Comparison of ENCODE assay signal across 39 cellular contexts in genomic region chr14:29653303-29653702, GRCh38.
"Had no signal": no experiment of that assay in that cellular context is flagged by ENCODE, and none has a peak within 500 bp of the region (broad histone marks: within the 10 kb centered on the region; RNA-seq: fewer than 3 reads in every experiment).

No MANE protein-coding gene starts in this region.

- H3K36me3 Mint-ChIP-seq: activated CD4-positive, alpha-beta memory T cell treated with anti-CD3 and anti-CD28 coated beads for 36 hours; activated naive CD8-positive, alpha-beta T cell treated with anti-CD3 and anti-CD28 coated beads for 36 hours had no signal

- H3K4me3 ChIP-seq: adrenal gland, body of pancreas, cardiac muscle cell had no signal

- H3K27ac Mint-ChIP-seq: activated B cell treated with CpG ODN at 0.5 μM for 24 hours; activated CD4-positive, alpha-beta memory T cell treated with anti-CD3 and anti-CD28 coated beads for 36 hours; activated CD4-positive, alpha-beta T cell treated with anti-CD3 and anti-CD28 coated beads for 36 hours; activated CD4-positive, alpha-beta T cell treated with anti-CD3 and anti-CD28 coated beads, Interleukin-2, amount 10 ng/mL, durations not matched to agents 7 days and 5 days; activated CD8-positive, alpha-beta T cell treated with anti-CD3 and anti-CD28 coated beads for 36 hours; activated naive CD4-positive, alpha-beta T cell treated with anti-CD3 and anti-CD28 coated beads for 36 hours; activated naive CD4-positive, alpha-beta T cell treated with anti-CD3 and anti-CD28 coated beads, Interleukin-2, amount 50 U/mL, for 72 hours; activated naive CD8-positive, alpha-beta T cell treated with anti-CD3 and anti-CD28 coated beads for 36 hours; activated T-cell treated with anti-CD3 and anti-CD28 coated beads, Interleukin-2, amount 50 U/mL, for 72 hours; activated T-helper 1 cell treated with anti-CD3 and anti-CD28 coated beads, Interleukin-12 subunit alpha, Interleukin-12 subunit beta, Interleukin-2, Interleukin-4 antibody, amounts not matched to agents 30 ng/mL and 10 ng/mL and 1 ng/mL, durations not matched to agents 14 hours and 24 hours and 36 hours; activated T-helper 17 cell treated with anti-CD3 and anti-CD28 coated beads, Interleukin-2, amount 50 U/mL, for 72 hours; T-helper 1 cell treated with Interleukin-12 subunit alpha and Interleukin-12 subunit beta and Interleukin-4 antibody, amounts not matched to agents 30 μg/mL and 1 μg/mL, for 36 hours; T-helper 2 cell treated with Interferon-gamma antibody and Interleukin-4, amounts not matched to agents 5 μg/mL and 100 μg/mL, for 36 hours had no signal

- H3K36me3 ChIP-seq: adrenal gland, brain microvascular endothelial cell, cardiac muscle cell had no signal

- DNase-seq: activated B cell treated with CpG ODN at 0.5 μM for 24 hours; activated CD4-positive, alpha-beta memory T cell treated with anti-CD3 and anti-CD28 coated beads for 36 hours; activated CD4-positive, alpha-beta T cell treated with anti-CD3 and anti-CD28 coated beads for 36 hours; activated CD4-positive, alpha-beta T cell treated with anti-CD3 and anti-CD28 coated beads for 48 hours; activated CD4-positive, alpha-beta T cell treated with anti-CD3 and anti-CD28 coated beads, Interleukin-2, amount 10 ng/mL, durations not matched to agents 7 days and 5 days; activated CD4-positive, CD25-positive, alpha-beta regulatory T cell treated with anti-CD3 and anti-CD28 coated beads, Interleukin-2, amount 50 U/mL, for 72 hours; activated CD8-positive, alpha-beta memory T cell treated with anti-CD3 and anti-CD28 coated beads, Interleukin-2, amount 50 U/mL, for 4 hours; activated CD8-positive, alpha-beta T cell treated with anti-CD3 and anti-CD28 coated beads for 36 hours; activated effector memory CD4-positive, alpha-beta T cell treated with anti-CD3 and anti-CD28 coated beads, Interleukin-2, amount 50 U/mL, for 16 hours; activated gamma-delta T cell treated with Interleukin-2 at 50 U/mL for 16 hours; activated naive CD4-positive, alpha-beta T cell; activated naive CD4-positive, alpha-beta T cell treated with anti-CD3 and anti-CD28 coated beads for 36 hours; activated naive CD4-positive, alpha-beta T cell treated with anti-CD3 and anti-CD28 coated beads, Interleukin-2, amount 50 U/mL, for 16 hours; activated naive CD8-positive, alpha-beta T cell treated with anti-CD3 and anti-CD28 coated beads for 36 hours; activated T-cell treated with anti-CD3 and anti-CD28 coated beads for 4 hours; activated T-cell treated with anti-CD3 and anti-CD28 coated beads, Interleukin-2, amount 50 U/mL, for 1 hour; activated T-cell treated with anti-CD3 and anti-CD28 coated beads, Interleukin-2, amount 50 U/mL, for 4 hours; activated T-cell treated with anti-CD3 and anti-CD28 coated beads, Interleukin-2, amount 50 U/mL, for 72 hours; adrenal gland; amniotic stem cell; aorta; body of pancreas; brain microvascular endothelial cell; caudate nucleus; cerebellar nuclear complex; T-helper 1 cell; T-helper 2 cell; T-helper 9 cell had no signal

- H3K27ac ChIP-seq: adrenal gland, body of pancreas, brain microvascular endothelial cell, VCaP had no signal

- FAIRE-seq: astrocyte, bronchial epithelial cell, TTC549 had no signal

- H3K4me3 Mint-ChIP-seq: activated B cell treated with CpG ODN at 0.5 μM for 24 hours; activated CD4-positive, alpha-beta memory T cell treated with anti-CD3 and anti-CD28 coated beads for 36 hours; activated CD4-positive, alpha-beta T cell treated with anti-CD3 and anti-CD28 coated beads for 36 hours; activated CD4-positive, alpha-beta T cell treated with anti-CD3 and anti-CD28 coated beads, Interleukin-2, amount 10 ng/mL, durations not matched to agents 7 days and 5 days; activated CD8-positive, alpha-beta T cell treated with anti-CD3 and anti-CD28 coated beads for 36 hours; activated naive CD4-positive, alpha-beta T cell treated with anti-CD3 and anti-CD28 coated beads for 36 hours; activated naive CD8-positive, alpha-beta T cell treated with anti-CD3 and anti-CD28 coated beads for 36 hours; activated T-cell treated with anti-CD3 and anti-CD28 coated beads, Interleukin-2, amount 50 U/mL, for 4 hours; activated T-cell treated with anti-CD3 and anti-CD28 coated beads, Interleukin-2, amount 50 U/mL, for 72 hours; activated T-helper 1 cell treated with anti-CD3 and anti-CD28 coated beads, Interleukin-12 subunit alpha, Interleukin-12 subunit beta, Interleukin-2, Interleukin-4 antibody, amounts not matched to agents 30 ng/mL and 10 ng/mL and 1 ng/mL, durations not matched to agents 14 hours and 24 hours and 36 hours; activated T-helper 17 cell treated with anti-CD3 and anti-CD28 coated beads, Interleukin-2, amount 50 U/mL, for 72 hours; central memory CD8-positive, alpha-beta T cell; T-helper 1 cell treated with Interleukin-12 subunit alpha and Interleukin-12 subunit beta and Interleukin-4 antibody, amounts not matched to agents 30 μg/mL and 1 μg/mL, for 36 hours; T-helper 2 cell treated with Interferon-gamma antibody and Interleukin-4, amounts not matched to agents 5 μg/mL and 100 μg/mL, for 36 hours had no signal

- H3K27me3 ChIP-seq: adrenal gland, body of pancreas, brain microvascular endothelial cell, cardiac muscle cell had no signal

- H3K27me3 Mint-ChIP-seq: activated B cell treated with CpG ODN at 0.5 μM for 24 hours; activated CD4-positive, alpha-beta memory T cell treated with anti-CD3 and anti-CD28 coated beads for 36 hours; activated CD4-positive, alpha-beta T cell treated with anti-CD3 and anti-CD28 coated beads for 36 hours; activated CD4-positive, alpha-beta T cell treated with anti-CD3 and anti-CD28 coated beads, Interleukin-2, amount 10 ng/mL, durations not matched to agents 7 days and 5 days; activated CD8-positive, alpha-beta T cell treated with anti-CD3 and anti-CD28 coated beads for 36 hours; activated naive CD8-positive, alpha-beta T cell treated with anti-CD3 and anti-CD28 coated beads for 36 hours; activated T-helper 17 cell treated with anti-CD3 and anti-CD28 coated beads, Interleukin-2, amount 50 U/mL, for 72 hours; central memory CD8-positive, alpha-beta T cell had no signal

- H3K4me1 Mint-ChIP-seq: activated B cell treated with CpG ODN at 0.5 μM for 24 hours; activated CD4-positive, alpha-beta T cell treated with anti-CD3 and anti-CD28 coated beads for 36 hours; activated CD4-positive, alpha-beta T cell treated with anti-CD3 and anti-CD28 coated beads, Interleukin-2, amount 10 ng/mL, durations not matched to agents 7 days and 5 days; activated naive CD8-positive, alpha-beta T cell treated with anti-CD3 and anti-CD28 coated beads for 36 hours; activated T-helper 17 cell treated with anti-CD3 and anti-CD28 coated beads, Interleukin-2, amount 50 U/mL, for 72 hours; central memory CD8-positive, alpha-beta T cell had no signal

- ATAC-seq: activated CD4-positive, alpha-beta T cell treated with anti-CD3 and anti-CD28 coated beads for 36 hours; activated CD8-positive, alpha-beta T cell treated with anti-CD3 and anti-CD28 coated beads for 36 hours; activated naive CD4-positive, alpha-beta T cell treated with anti-CD3 and anti-CD28 coated beads, Interleukin-2, amount 50 U/mL, for 72 hours; activated T-cell treated with anti-CD3 and anti-CD28 coated beads, Interleukin-2, amount 50 U/mL, for 4 hours; activated T-cell treated with anti-CD3 and anti-CD28 coated beads, Interleukin-2, amount 50 U/mL, for 72 hours; activated T-helper 17 cell treated with anti-CD3 and anti-CD28 coated beads, Interleukin-2, amount 50 U/mL, for 72 hours; body of pancreas had no signal
